Comparison of ENCODE assay signal across 24 cellular contexts in the genomic region with DNA sequence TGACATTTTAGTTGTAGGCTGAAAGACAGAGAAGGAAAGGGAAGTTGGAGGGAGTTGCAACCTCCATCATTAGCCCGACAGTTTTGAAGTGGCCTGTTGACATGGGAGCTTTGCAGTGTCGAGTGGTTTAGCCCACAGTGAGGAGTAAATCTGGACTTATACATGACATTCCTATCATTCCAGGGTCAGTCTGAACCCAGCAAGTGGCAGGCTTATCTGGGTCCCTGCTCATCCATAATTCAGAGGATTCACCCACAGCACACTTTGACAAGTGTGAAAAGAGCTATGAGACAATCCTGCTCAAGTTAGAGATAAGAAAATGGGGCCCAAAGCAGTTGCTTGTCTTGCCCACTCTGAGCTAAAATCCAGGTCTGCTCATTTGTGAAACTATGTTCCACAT.
"Had no signal": no experiment of that assay in that cellular context is flagged by ENCODE, and none has a peak within 500 bp of the region (broad histone marks: within the 10 kb centered on the region; RNA-seq: fewer than 3 reads in every experiment).

No MANE protein-coding gene starts in this region.

- H3K4me2 ChIP-seq: hepatocyte had no signal

- H3K4me3 Mint-ChIP-seq: activated CD4-positive, alpha-beta memory T cell treated with anti-CD3 and anti-CD28 coated beads for 36 hours; activated naive CD8-positive, alpha-beta T cell; activated T-helper 1 cell treated with anti-CD3 and anti-CD28 coated beads, Interleukin-12 subunit alpha, Interleukin-12 subunit beta, Interleukin-2, Interleukin-4 antibody, amounts not matched to agents 30 ng/mL and 10 ng/mL and 1 ng/mL, durations not matched to agents 14 hours and 24 hours and 36 hours; nephron progenitor cell; T-helper 2 cell treated with Interferon-gamma antibody and Interleukin-4, amounts not matched to agents 5 μg/mL and 100 μg/mL, for 36 hours; WTC11 had no signal

- H3K9me3 Mint-ChIP-seq: T-helper 2 cell treated with Interferon-gamma antibody and Interleukin-4, amounts not matched to agents 5 μg/mL and 100 μg/mL, for 36 hours had no signal

- H3K79me2 ChIP-seq: hepatocyte had no signal

- ATAC-seq: body of pancreas, right cardiac atrium, WTC11 had no signal

- H3K27ac Mint-ChIP-seq: activated CD4-positive, alpha-beta memory T cell treated with anti-CD3 and anti-CD28 coated beads for 36 hours; activated naive CD8-positive, alpha-beta T cell; activated T-helper 1 cell treated with anti-CD3 and anti-CD28 coated beads, Interleukin-12 subunit alpha, Interleukin-12 subunit beta, Interleukin-2, Interleukin-4 antibody, amounts not matched to agents 30 ng/mL and 10 ng/mL and 1 ng/mL, durations not matched to agents 14 hours and 24 hours and 36 hours; nephron progenitor cell; T-helper 2 cell treated with Interferon-gamma antibody and Interleukin-4, amounts not matched to agents 5 μg/mL and 100 μg/mL, for 36 hours; WTC11 had no signal

- H3K36me3 ChIP-seq: esophagus squamous epithelium, lower lobe of right lung, prostate gland, stomach, upper lobe of left lung had no signal

- H3K4me3 ChIP-seq: body of pancreas, esophagus squamous epithelium, hepatocyte, lower lobe of right lung, prostate gland, skin epidermis, stomach, testis, upper lobe of left lung had no signal

- DNase-seq: activated CD4-positive, alpha-beta memory T cell treated with anti-CD3 and anti-CD28 coated beads for 36 hours; activated CD4-positive, alpha-beta T cell treated with anti-CD3 and anti-CD28 coated beads for 4 hours; activated T-cell treated with anti-CD3 and anti-CD28 coated beads for 4 hours; amniotic stem cell; body of pancreas; dermis blood vessel endothelial cell; effector memory CD4-positive, alpha-beta T cell; esophagus squamous epithelium; lower lobe of right lung; midbrain; nephron progenitor cell; right cardiac atrium; stimulated activated CD4-positive, alpha-beta T cell treated with anti-CD3 and anti-CD28 coated beads, Interleukin-15, amount 100 ng/mL, for 24 hours; stimulated activated CD4-positive, alpha-beta T cell treated with anti-CD3 and anti-CD28 coated beads, Interleukin-4, amount 100 ng/mL, for 1 hour; stomach; testis; upper lobe of left lung had no signal

- H3K9me3 ChIP-seq: body of pancreas, prostate gland, testis, upper lobe of left lung had no signal

- H3K27ac ChIP-seq: body of pancreas, hepatocyte, lower lobe of right lung, prostate gland, skin epidermis, stomach, testis, upper lobe of left lung had no signal

- H3K27me3 ChIP-seq: body of pancreas, stomach, testis, upper lobe of left lung had no signal

- H3K4me1 ChIP-seq: body of pancreas, prostate gland, testis, upper lobe of left lung had no signal

- H2AFZ ChIP-seq: hepatocyte had no signal
